Comparison of ENCODE assay signal across 25 cellular contexts in genomic region chr22:44365832-44366231, GRCh38. TPM values are rescaled to one million over a fixed set of nuclear protein-coding genes. Genes with fewer than 3 reads are reported as not detected.
"Had no signal": no experiment of that assay in that cellular context is flagged by ENCODE, and none has a peak within 500 bp of the region (broad histone marks: within the 10 kb centered on the region; RNA-seq: fewer than 3 reads in every experiment).

No MANE protein-coding gene starts in this region.

- H3K36me3 Mint-ChIP-seq: activated naive CD8-positive, alpha-beta T cell treated with anti-CD3 and anti-CD28 coated beads for 36 hours; naive thymus-derived CD4-positive, alpha-beta T cell; neural progenitor cell; stimulated activated memory B cell treated with anti-CD40 and anti-IgM and Interleukin-4, amounts not matched to agents 10 μg/mL and 1 μg/mL and 100 μg/mL, for 72 hours; T-cell; WTC11 had no signal

- H3K27me3 Mint-ChIP-seq: activated CD4-positive, alpha-beta T cell treated with anti-CD3 and anti-CD28 coated beads for 36 hours; activated naive CD8-positive, alpha-beta T cell treated with anti-CD3 and anti-CD28 coated beads for 36 hours; activated T-cell treated with anti-CD3 and anti-CD28 coated beads, Interleukin-2, amount 50 U/mL, for 24 hours; naive thymus-derived CD4-positive, alpha-beta T cell had no signal

- H3K9me3 Mint-ChIP-seq: activated naive CD8-positive, alpha-beta T cell treated with anti-CD3 and anti-CD28 coated beads for 36 hours; activated T-cell treated with anti-CD3 and anti-CD28 coated beads, Interleukin-2, amount 50 U/mL, for 24 hours; activated T-helper 2 cell treated with anti-CD3 and anti-CD28 coated beads, Interferon-gamma antibody, Interleukin-2, Interleukin-4, amounts not matched to agents 10 μg/mL and 5 μg/mL and 100 μg/mL, durations not matched to agents 14 hours and 24 hours and 36 hours; naive thymus-derived CD4-positive, alpha-beta T cell; neural progenitor cell; stimulated activated memory B cell treated with anti-CD40 and anti-IgM and Interleukin-4, amounts not matched to agents 10 μg/mL and 1 μg/mL and 100 μg/mL, for 72 hours; T-cell; WTC11 had no signal

- H3K9me3 ChIP-seq: prostate gland, right atrium auricular region, stomach, suprapubic skin, tibial nerve, uterus had no signal

- H3K36me3 ChIP-seq: neural progenitor cell, prostate gland, right atrium auricular region, stomach, suprapubic skin, tibial nerve, uterus had no signal

- H3K4me3 ChIP-seq: neural progenitor cell, prostate gland, right atrium auricular region, stomach, suprapubic skin, tibial nerve, uterus had no signal

- ATAC-seq: activated CD4-positive, alpha-beta T cell treated with anti-CD3 and anti-CD28 coated beads for 36 hours; naive thymus-derived CD4-positive, alpha-beta T cell; stimulated activated memory B cell treated with anti-CD40 and anti-IgM and Interleukin-4, amounts not matched to agents 10 μg/mL and 1 μg/mL and 100 μg/mL, for 72 hours; T-cell; WTC11 had no signal

- H3K4me1 Mint-ChIP-seq: activated CD4-positive, alpha-beta T cell treated with anti-CD3 and anti-CD28 coated beads for 36 hours; activated naive CD8-positive, alpha-beta T cell treated with anti-CD3 and anti-CD28 coated beads for 36 hours; naive thymus-derived CD4-positive, alpha-beta T cell; stimulated activated memory B cell treated with anti-CD40 and anti-IgM and Interleukin-4, amounts not matched to agents 10 μg/mL and 1 μg/mL and 100 μg/mL, for 72 hours; T-cell; WTC11 had no signal

- DNase-seq: activated CD4-positive, alpha-beta T cell treated with anti-CD3 and anti-CD28 coated beads for 36 hours; activated CD4-positive, alpha-beta T cell treated with anti-CD3 and anti-CD28 coated beads, Interleukin-2, amount 50 U/mL, for 4 hours; activated CD8-positive, alpha-beta memory T cell treated with anti-CD3 and anti-CD28 coated beads for 24 hours; activated CD8-positive, alpha-beta memory T cell treated with anti-CD3 and anti-CD28 coated beads, Interleukin-2, amount 50 U/mL, for 4 hours; activated naive CD4-positive, alpha-beta T cell treated with Interleukin-2 at 50 U/mL for 16 hours; activated naive CD8-positive, alpha-beta T cell treated with anti-CD3 and anti-CD28 coated beads for 36 hours; activated T-cell treated with anti-CD3 and anti-CD28 coated beads, Interleukin-2, amount 50 U/mL, for 24 hours; cortex of kidney; hypothalamus; mesendoderm; naive thymus-derived CD4-positive, alpha-beta T cell; stimulated activated CD4-positive, alpha-beta T cell treated with anti-CD3 and anti-CD28 coated beads, Interleukin-15, amount 100 ng/mL, for 24 hours; stomach; T-cell; T-helper 9 cell had no signal

- H3K4me2 ChIP-seq: neural progenitor cell had no signal

- H3K9ac ChIP-seq: neural progenitor cell had no signal

- H3K27ac ChIP-seq: epithelial cell of prostate, neural progenitor cell, prostate gland, stomach, suprapubic skin, tibial nerve had no signal

- H3K4me3 Mint-ChIP-seq: activated CD4-positive, alpha-beta T cell treated with anti-CD3 and anti-CD28 coated beads for 36 hours; activated naive CD8-positive, alpha-beta T cell treated with anti-CD3 and anti-CD28 coated beads for 36 hours; activated T-cell treated with anti-CD3 and anti-CD28 coated beads, Interleukin-2, amount 50 U/mL, for 24 hours; naive thymus-derived CD4-positive, alpha-beta T cell; neural progenitor cell; stimulated activated memory B cell treated with anti-CD40 and anti-IgM and Interleukin-4, amounts not matched to agents 10 μg/mL and 1 μg/mL and 100 μg/mL, for 72 hours; T-cell; WTC11 had no signal

- H3K4me1 ChIP-seq: prostate gland had no signal

- H3K27me3 ChIP-seq: neural progenitor cell, right atrium auricular region, stomach, tibial nerve, uterus had no signal

- H3K27ac Mint-ChIP-seq: activated CD4-positive, alpha-beta T cell treated with anti-CD3 and anti-CD28 coated beads for 36 hours; activated naive CD8-positive, alpha-beta T cell treated with anti-CD3 and anti-CD28 coated beads for 36 hours; activated T-cell treated with anti-CD3 and anti-CD28 coated beads, Interleukin-2, amount 50 U/mL, for 24 hours; activated T-helper 2 cell treated with anti-CD3 and anti-CD28 coated beads, Interferon-gamma antibody, Interleukin-2, Interleukin-4, amounts not matched to agents 10 μg/mL and 5 μg/mL and 100 μg/mL, durations not matched to agents 14 hours and 24 hours and 36 hours; stimulated activated memory B cell treated with anti-CD40 and anti-IgM and Interleukin-4, amounts not matched to agents 10 μg/mL and 1 μg/mL and 100 μg/mL, for 72 hours; T-cell; WTC11 had no signal

- H2AFZ ChIP-seq: neural progenitor cell had no signal

RNA-seq across cellular contexts. Expression of gene SHISAL1, which starts 53.1 kb away (rescaled TPM):
- total RNA-seq: activated CD4-positive, alpha-beta T cell treated with anti-CD3 and anti-CD28 coated beads for 36 hours; activated naive CD8-positive, alpha-beta T cell treated with anti-CD3 and anti-CD28 coated beads for 36 hours; activated T-helper 2 cell treated with anti-CD3 and anti-CD28 coated beads, Interferon-gamma antibody, Interleukin-2, Interleukin-4, amounts not matched to agents 10 μg/mL and 5 μg/mL and 100 μg/mL, durations not matched to agents 14 hours and 24 hours and 36 hours; naive thymus-derived CD4-positive, alpha-beta T cell had no signal
- polyA plus RNA-seq: naive thymus-derived CD4-positive, alpha-beta T cell had no signal
